ENCODE assay signal across 8 cellular contexts in the genomic region with DNA sequence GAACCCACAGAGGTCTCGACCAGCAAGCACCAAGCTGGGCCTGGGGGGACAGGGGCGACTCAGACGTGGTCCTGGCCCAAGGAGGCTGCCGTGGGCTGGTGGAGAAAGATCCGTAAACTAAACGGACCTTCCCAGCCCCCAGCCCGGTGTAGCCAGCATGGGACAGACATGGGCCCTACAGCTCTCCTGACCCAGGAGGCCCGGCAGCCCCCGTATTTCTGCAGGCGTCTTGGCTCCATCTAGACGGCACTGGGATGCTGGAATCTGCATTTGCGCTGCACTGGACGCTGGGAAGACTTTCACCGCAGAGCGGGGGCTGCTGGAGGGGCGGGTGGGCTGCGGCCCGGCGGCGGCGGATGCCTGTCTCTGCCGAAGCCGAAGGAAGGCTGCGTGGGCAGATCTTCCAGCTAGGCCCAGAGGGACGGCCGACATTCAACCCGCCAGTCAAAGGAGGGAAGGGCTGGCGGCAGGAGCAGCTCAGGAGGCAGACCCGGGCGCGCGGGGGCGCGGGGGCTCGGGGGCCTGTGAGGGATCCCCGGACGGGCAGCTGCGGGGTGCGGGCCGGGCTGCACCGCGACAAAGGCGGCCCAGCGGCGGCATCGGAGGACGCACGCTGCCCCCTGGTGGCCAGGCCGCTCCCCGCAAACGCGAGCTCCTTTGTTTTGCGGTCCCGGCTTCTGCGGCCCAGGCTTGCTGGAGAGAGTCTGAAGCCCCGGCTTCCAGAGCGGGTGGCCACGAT.
DNase-seq lines count a peak whose midpoint lies in the region; ATAC-seq and TF ChIP-seq lines count a peak whose summit lies in the region.

No MANE protein-coding gene starts in this region.

- CTCF ChIA-PET in activated B cell treated with CpG ODN at 0.5 μM for 24 hours (lab: Charles Lee): interaction anchor here (1.0 to 1.5 kb wide), 3 partner anchors 338 to 695 kb away, joined by 5 to 6 read pairs (median 5); a partner anchor contains a TSS

- no peak overlapping the region for H3K27ac Mint-ChIP-seq in activated B cell treated with CpG ODN at 0.5 μM for 24 hours

- H3K27ac ChIP-seq in caudate nucleus (ENCODE audit: low read depth, low read length): peak overlapping the region; percentile 80

- H3K9me3 Mint-ChIP-seq in activated B cell treated with CpG ODN at 0.5 μM for 24 hours: no peaks in the 10 kb centered on the region

- peaks cover 2% of the 10 kb centered on the region for H3K4me1 Mint-ChIP-seq in activated B cell treated with CpG ODN at 0.5 μM for 24 hours

- POLR2A ChIA-PET in activated B cell treated with CpG ODN at 0.5 μM for 24 hours (lab: Charles Lee): no interaction called here

- H3K36me3 Mint-ChIP-seq in activated B cell treated with CpG ODN at 0.5 μM for 24 hours (ENCODE audit: low read depth): no peaks in the 10 kb centered on the region

- in situ Hi-C loops in Caki2 (cut with HindIII; ENCODE audit: low pct_unique_long_range_greater_than_20kb, low sequenced_read_pairs): no loop called here

- intact Hi-C loops in activated B cell treated with CpG ODN at 0.5 μM for 24 hours (cut with micrococcal nuclease): loop anchor here (5.0 kb wide), 1 partner anchor 339 kb away; no protein-coding TSS in a partner anchor

- DNase-seq in Caki2 (ENCODE audit: low read depth): peak; percentile 66
- DNase-seq in NCI-H1105 (lab: John Stamatoyannopoulos, UW): peak; percentile 52
- peak; percentile 42 for DNase-seq in activated B cell treated with CpG ODN at 0.5 μM for 24 hours
- DNase-seq in caudate nucleus (lab: John Stamatoyannopoulos, UW): peak in 54 of 61 donors; percentile 10 to 84 (median 63)
- peak; percentile 51 for DNase-seq in kidney tubule cell (ENCODE audit: low spot score)
- DNase-seq in stimulated activated CD4-positive, alpha-beta T cell treated with anti-CD3 and anti-CD28 coated beads, Interleukin-1b, Interleukin-23, amount 100 ng/mL, for 24 hours (ENCODE audit: low read depth in 4 of 4, low spot score in 1 of 4): peak; percentile 13 to 52 (median 45)
- DNase-seq in foreskin melanocyte: no peak

- no peak overlapping the region for H3K4me3 Mint-ChIP-seq in activated B cell treated with CpG ODN at 0.5 μM for 24 hours

- H3K27me3 Mint-ChIP-seq in activated B cell treated with CpG ODN at 0.5 μM for 24 hours: peaks cover 32% of the 10 kb centered on the region

- ATAC-seq in GM21786 (IDR thresholded peaks at IDR 0.05; ENCODE audit: unreplicated experiment) (peak; percentile 67), activated B cell treated with CpG ODN at 0.5 μM for 24 hours (ENCODE audit: low read depth) (peak; percentile 42)

- TF ChIP-seq CTCF in activated B cell treated with CpG ODN at 0.5 μM for 24 hours (IDR thresholded peaks at IDR 0.05): no peak
